ENCODE assay signal across 8 cellular contexts in the genomic region with DNA sequence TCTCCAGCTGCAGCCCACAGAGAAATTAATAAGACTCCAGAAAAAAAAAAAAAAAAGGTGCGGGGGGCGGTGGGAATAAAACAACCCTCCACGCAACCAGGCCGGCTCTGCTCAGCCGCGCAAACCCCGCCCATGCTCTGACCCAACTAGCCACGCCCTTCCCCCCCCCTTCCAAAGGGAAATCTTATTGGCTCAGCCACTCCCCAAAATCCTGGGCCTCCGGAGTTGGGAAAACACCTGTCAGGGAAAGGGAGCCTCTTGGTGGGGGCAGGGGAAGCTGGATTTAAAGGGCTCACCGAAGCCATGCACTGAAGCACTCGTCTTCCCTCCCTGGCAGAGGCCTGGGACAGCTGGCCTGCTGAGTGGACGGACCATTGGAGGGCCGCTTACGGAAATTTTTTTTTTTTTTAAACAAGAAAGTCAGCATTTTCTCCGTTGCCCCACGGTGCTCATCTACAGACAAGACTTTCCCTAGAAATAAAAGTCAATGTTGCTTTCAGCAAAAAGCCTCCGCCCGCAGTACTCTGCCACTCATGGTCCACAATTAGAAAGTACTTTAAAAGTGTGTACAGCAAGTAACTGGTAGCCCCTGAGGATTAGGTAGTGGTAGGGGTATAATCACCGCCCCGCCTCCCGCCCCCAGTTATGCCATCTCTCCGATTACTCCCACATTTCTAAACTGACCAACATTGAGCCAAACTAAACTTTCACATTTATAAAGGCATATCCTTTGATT. TPM values are rescaled to one million over a fixed set of nuclear protein-coding genes. Genes with fewer than 3 reads are reported as not detected.
DNase-seq lines count a peak whose midpoint lies in the region; ATAC-seq and TF ChIP-seq lines count a peak whose summit lies in the region.

No MANE protein-coding gene starts in this region.

- H3K4me1 Mint-ChIP-seq in dendritic cell treated with granulocyte-macrophage colony-stimulating factor and Interleukin-4, amounts not matched to agents 40 ng/mL and 50 ng/mL, for 4 days (ENCODE audit: low read depth): peaks cover 19% of the 10 kb centered on the region
- H3K4me1 Mint-ChIP-seq in T-helper 2 cell treated with Interferon-gamma antibody and Interleukin-4, amounts not matched to agents 5 μg/mL and 100 μg/mL, for 36 hours (ENCODE audit: low read depth): peaks cover 7% of the 10 kb centered on the region

- intact Hi-C loops in dendritic cell treated with granulocyte-macrophage colony-stimulating factor and Interleukin-4, amounts not matched to agents 40 ng/mL and 50 ng/mL, for 4 days (cut with micrococcal nuclease): no loop called here
- intact Hi-C loops in tibial artery (cut with DNase I; ENCODE audit: low total_unique reads): no loop called here

- WGBS in lung, 2 donors: 35 to 37% methylated on average over 22 of the region's 22 CpGs

- H3K36me3 Mint-ChIP-seq in dendritic cell treated with granulocyte-macrophage colony-stimulating factor and Interleukin-4, amounts not matched to agents 40 ng/mL and 50 ng/mL, for 4 days (ENCODE audit: low read depth): no peaks in the 10 kb centered on the region
- no peaks in the 10 kb centered on the region for H3K36me3 Mint-ChIP-seq in T-helper 2 cell treated with Interferon-gamma antibody and Interleukin-4, amounts not matched to agents 5 μg/mL and 100 μg/mL, for 36 hours (ENCODE audit: low read depth)

- TF ChIP-seq CTCF in lung (IDR thresholded peaks at IDR 0.05; ENCODE audit: control extremely low read depth, extremely low read depth) (no peak), tibial artery (IDR thresholded peaks at IDR 0.05) (no peak)

- no peaks in the 10 kb centered on the region for H3K27me3 ChIP-seq in lung (ENCODE audit: control insufficient read depth, insufficient read depth)
- no peaks in the 10 kb centered on the region for H3K27me3 ChIP-seq in tibial artery

- H3K4me1 ChIP-seq in lung (ENCODE audit: control insufficient read depth in 2 of 2, insufficient read depth in 2 of 2, low read length in 2 of 2) (peaks cover 0 to 12% of the 10 kb centered on the region in 2 donors), tibial artery (peaks cover 0 to 22% (median 4%) of the 10 kb centered on the region in 4 donors)

- no peaks in the 10 kb centered on the region for H3K36me3 ChIP-seq in lung (ENCODE audit: control insufficient read depth in 2 of 2, insufficient read depth in 2 of 2, low read length in 2 of 2)
- H3K36me3 ChIP-seq in tibial artery: no peaks in the 10 kb centered on the region

- H3K27ac ChIP-seq in lung (ENCODE audit: low read depth in 1 of 2, low read length in 1 of 2) (peak overlapping the region in 1 of 2 donors; percentile 39), tibial artery (peak overlapping the region; percentile 77 to 78)

- ATAC-seq in lung (ENCODE audit: insufficient read depth, low FRiP score): peak; percentile 79
- no peak for ATAC-seq in activated CD4-positive, CD25-positive, alpha-beta regulatory T cell treated with anti-CD3 and anti-CD28 coated beads, Interleukin-2, amount 50 U/mL, for 24 hours

- peak overlapping the region; percentile 68 for H3K4me3 Mint-ChIP-seq in dendritic cell treated with granulocyte-macrophage colony-stimulating factor and Interleukin-4, amounts not matched to agents 40 ng/mL and 50 ng/mL, for 4 days
- no peak overlapping the region for H3K4me3 Mint-ChIP-seq in T-helper 2 cell treated with Interferon-gamma antibody and Interleukin-4, amounts not matched to agents 5 μg/mL and 100 μg/mL, for 36 hours

- H3K9me3 Mint-ChIP-seq in dendritic cell treated with granulocyte-macrophage colony-stimulating factor and Interleukin-4, amounts not matched to agents 40 ng/mL and 50 ng/mL, for 4 days: no peaks in the 10 kb centered on the region
- no peaks in the 10 kb centered on the region for H3K9me3 Mint-ChIP-seq in T-helper 2 cell treated with Interferon-gamma antibody and Interleukin-4, amounts not matched to agents 5 μg/mL and 100 μg/mL, for 36 hours

- peak; percentile 13 for DNase-seq in EH (ENCODE audit: low read depth)
- DNase-seq in NCI-H2227 treated with DMSO at 0.1 percent for 48 hours (lab: John Stamatoyannopoulos, UW): peak; percentile 42
- peak; percentile 80 for DNase-seq in lung (ENCODE audit: low spot score)
- DNase-seq in tibial artery: peak; percentile 81 to 92
- DNase-seq in T-helper 2 cell treated with Interferon-gamma antibody and Interleukin-4, amounts not matched to agents 5 μg/mL and 100 μg/mL, for 36 hours (ENCODE audit: low spot score): no peak
- no peak for DNase-seq in central memory CD4-positive, alpha-beta T cell

- H3K4me3 ChIP-seq in lung: peak overlapping the region; percentile 56
- H3K4me3 ChIP-seq in tibial artery: peak overlapping the region; percentile 77 to 83

- no peaks in the 10 kb centered on the region for H3K9me3 ChIP-seq in lung (ENCODE audit: control insufficient read depth in 2 of 2, insufficient read depth in 1 of 2, low read length in 1 of 2)
- no peaks in the 10 kb centered on the region for H3K9me3 ChIP-seq in tibial artery

- H3K27me3 Mint-ChIP-seq in dendritic cell treated with granulocyte-macrophage colony-stimulating factor and Interleukin-4, amounts not matched to agents 40 ng/mL and 50 ng/mL, for 4 days: peaks cover 69% of the 10 kb centered on the region
- peaks cover 73% of the 10 kb centered on the region for H3K27me3 Mint-ChIP-seq in T-helper 2 cell treated with Interferon-gamma antibody and Interleukin-4, amounts not matched to agents 5 μg/mL and 100 μg/mL, for 36 hours (ENCODE audit: low read depth)

- H3K27ac Mint-ChIP-seq in dendritic cell treated with granulocyte-macrophage colony-stimulating factor and Interleukin-4, amounts not matched to agents 40 ng/mL and 50 ng/mL, for 4 days: no peak overlapping the region
- no peak overlapping the region for H3K27ac Mint-ChIP-seq in T-helper 2 cell treated with Interferon-gamma antibody and Interleukin-4, amounts not matched to agents 5 μg/mL and 100 μg/mL, for 36 hours

RNA-seq across cellular contexts. Expression of a gene that starts 0.7 kb away (rescaled TPM):
- total RNA-seq in lung: 10 to 100 TPM in 1 of 2 donors, 1 to 10 TPM in 1; 9.4 to 16.8 TPM
- 1 to 10 TPM in 1 of 2 donors, under 1 TPM in 1; 0.41 to 1.1 TPM for polyA plus RNA-seq in lung

Comparison
In these comparisons a context has a peak if more than half of its experiments do, and no peak if none do; other contexts are left out.
1. DNase-seq: peak in EH (single experiment), NCI-H2227 treated with DMSO at 0.1 percent for 48 hours (single experiment), lung (single experiment) and tibial artery (2 of 2); none in T-helper 2 cell treated with Interferon-gamma antibody and Interleukin-4, amounts not matched to agents 5 μg/mL and 100 μg/mL, for 36 hours (single experiment) and central memory CD4-positive, alpha-beta T cell (single experiment).